17 cellular contexts compared by ENCODE assay signal in genomic region chr5:1054018-1054798, GRCh38. TPM values are rescaled to one million over a fixed set of nuclear protein-coding genes. Genes with fewer than 3 reads are reported as not detected.
DNase-seq lines count a peak whose midpoint lies in the region; ATAC-seq, FAIRE-seq and TF ChIP-seq lines count a peak whose summit lies in the region.
"Had no signal": no experiment of that assay in that cellular context is flagged by ENCODE, and none has a peak within 500 bp of the region (broad histone marks: within the 10 kb centered on the region; RNA-seq: fewer than 3 reads in every experiment).

No MANE protein-coding gene starts in this region.

- FAIRE-seq in K562 (lab: Jason Lieb, UNC) = no peak

- POLR2A ChIA-PET in K562 (lab: Yijun Ruan, JAX) = interaction anchor here (0.7 to 1.0 kb wide), 3 partner anchors 17 to 87 kb away, joined by 3 read pairs; no protein-coding TSS in a partner anchor

- no TSS peak for BruUV-seq in K562 (replicated peaks; lab: Mats Ljungman, UMichigan)

- TF ChIP-seq EP300 in K562 (IDR thresholded peaks at IDR 0.05; ENCODE audit: low read length) = no peak

- peak overlapping the region; percentile 80 for H3K27ac ChIP-seq in left ventricle myocardium inferior (replicated peaks)
- H3K27ac ChIP-seq in K562 (ENCODE audit: extremely low read depth, low read depth, low read length) = no peak overlapping the region
- no peak overlapping the region for H3K27ac ChIP-seq in right lobe of liver
- H3K27ac ChIP-seq: KMS-11, SJCRH30 had no signal

- WGBS in K562 (ENCODE audit: insufficient coverage, low coverage, missing lambda C conversion rate) = 17% methylated on average over 39 of the region's 39 CpGs
- WGBS in right lobe of liver (ENCODE audit: insufficient coverage, low coverage, low lambda C conversion rate, missing lambda C conversion rate) = 77% methylated on average over 7 of the region's 39 CpGs

- H3K9me1 ChIP-seq in K562 (ENCODE audit: control insufficient read depth, insufficient read depth, low read length) = no peaks in the 10 kb centered on the region

- peaks cover 45% of the 10 kb centered on the region for H3K4me1 ChIP-seq in left ventricle myocardium inferior
- H3K4me1 ChIP-seq in K562 (replicated peaks in 1 of 2; ENCODE audit: control insufficient read depth in 2 of 2, insufficient read depth in 2 of 2, low read length in 2 of 2) = peaks cover 0 to 56% of the 10 kb centered on the region in 2 experiments; a peak in 1 of 5 replicates
- H3K4me1 ChIP-seq in right lobe of liver = no peaks in the 10 kb centered on the region
- H3K4me1 ChIP-seq: Caco-2, SJCRH30 had no signal

- ATAC-seq in left cardiac atrium (no peak), K562 (no peak), right lobe of liver (no peak)

- H4K20me1 ChIP-seq in K562 (replicated peaks; ENCODE audit: control insufficient read depth, insufficient read depth, low read length) = peaks cover 31% of the 10 kb centered on the region

- H3K27me3 ChIP-seq in left ventricle myocardium inferior (ENCODE audit: low read depth) = no peaks in the 10 kb centered on the region
- peaks cover 44 to 86% of the 10 kb centered on the region in 2 experiments for H3K27me3 ChIP-seq in K562 (ENCODE audit: control insufficient read depth in 2 of 2, insufficient read depth in 2 of 2, low read length in 2 of 2)
- H3K27me3 ChIP-seq in right lobe of liver = no peaks in the 10 kb centered on the region
- H3K27me3 ChIP-seq: SJCRH30 had no signal

- CTCF ChIA-PET in K562 (lab: Yijun Ruan, JAX; ENCODE audit: low intra/inter-chr PET ratio) = no interaction called here

- H3K36me3 ChIP-seq in left ventricle myocardium inferior (peaks cover 82% of the 10 kb centered on the region), K562 (ENCODE audit: control insufficient read depth, insufficient read depth, low read length) (no peaks in the 10 kb centered on the region), right lobe of liver (peaks cover 0 to 81% (median 30%) of the 10 kb centered on the region in 4 donors)
- H3K36me3 ChIP-seq: SJCRH30 had no signal

- intact Hi-C loops in left ventricle myocardium inferior (cut with micrococcal nuclease) = no loop called here
- intact Hi-C loops in left cardiac atrium (cut with DNase I) = no loop called here
- intact Hi-C loops in K562 (cut with micrococcal nuclease) = no loop called here
- intact Hi-C loops in right lobe of liver (cut with DNase I) = no loop called here

- in situ Hi-C loops in K562 (cut with MboI) (no loop called here), GM13977 (cut with MboI; ENCODE audit: low pct_unique_long_range_greater_than_20kb, low sequenced_read_pairs, unreplicated experiment) (no loop called here)

- H3K79me2 ChIP-seq in K562 (ENCODE audit: control insufficient read depth, insufficient read depth, low read length) = no peaks in the 10 kb centered on the region

- TF ChIP-seq POLR2A in K562 (conservative IDR thresholded peaks at IDR 0.05) = no peak
- no peak for TF ChIP-seq POLR2A in right lobe of liver (IDR thresholded peaks at IDR 0.05)

- H3K9ac ChIP-seq in K562 (ENCODE audit: insufficient read depth in 1 of 2, low read depth in 2 of 2, low read length in 2 of 2) = no peak overlapping the region; a peak in 1 of 4 replicates
- H3K9ac ChIP-seq: KMS-11 had no signal

- H3K4me3 ChIP-seq in left ventricle myocardium inferior (no peak overlapping the region), K562 (no peak overlapping the region), right lobe of liver (no peak overlapping the region)
- H3K4me3 ChIP-seq: SJCRH30 had no signal

- TF ChIP-seq RAD21 in K562 (CRISPR knock-in tag; conservative IDR thresholded peaks at IDR 0.05 in 1 of 2, IDR thresholded peaks at IDR 0.05 in 1 of 2) = no peak

- H2AFZ ChIP-seq in K562 (ENCODE audit: low read depth, low read length) = no peak overlapping the region

- H3K9me3 ChIP-seq in left ventricle myocardium inferior (replicated peaks) (no peaks in the 10 kb centered on the region), K562 (replicated peaks; ENCODE audit: control insufficient read depth, insufficient read depth, low read depth, low read length) (no peaks in the 10 kb centered on the region), right lobe of liver (no peaks in the 10 kb centered on the region)
- H3K9me3 ChIP-seq: Caco-2, SJCRH30 had no signal

- TF ChIP-seq CTCF in left ventricle myocardium inferior (IDR thresholded peaks at IDR 0.05; ENCODE audit: borderline replicate concordance) (no peak), K562 (IDR thresholded peaks at IDR 0.05 in 2 of 3, conservative IDR thresholded peaks at IDR 0.05 in 1 of 3; ENCODE audit: insufficient read depth in 2 of 3, low read depth in 1 of 3, low read length in 3 of 3) (no peak), right lobe of liver (IDR thresholded peaks at IDR 0.05) (no peak), GM13977 (IDR thresholded peaks at IDR 0.05; ENCODE audit: extremely low read depth, insufficient read depth, missing control alignments) (no peak)

- no peak overlapping the region for H3K4me2 ChIP-seq in K562 (ENCODE audit: insufficient read depth, low read length)
- H3K4me2 ChIP-seq: KMS-11 had no signal

- DNase-seq in left ventricle myocardium inferior = peak; percentile 16
- DNase-seq in left cardiac atrium = no peak
- no peak for DNase-seq in K562 (ENCODE audit: extremely low read depth in 1 of 4, low spot score in 3 of 4)
- peak in 2 of 3 donors; percentile 15 to 50 for DNase-seq in right lobe of liver
- no peak for DNase-seq in GM13977 (ENCODE audit: low spot score)
- no peak for DNase-seq in SW480 (ENCODE audit: low spot score)
- no peak for DNase-seq in medulla oblongata (ENCODE audit: extremely low spot score)
- DNase-seq: Caco-2; EL; NCI-H1436; NCI-H2029; NCI-H2171 treated with DMSO at 0.1 percent for 48 hours; NCI-H446 treated with DMSO at 0.1 percent for 48 hours; NK-92 treated with Interleukin-12 subunit alpha and Interleukin-12 subunit beta, amount 100 ng/mL, for 24 hours; OCI-M1; SJCRH30 had no signal

TF ChIP-seq in K562, 482 proteins besides CTCF, POLR2A, EP300 and RAD21:
- no peak for TF ChIP-seq SMAD2 (IDR thresholded peaks at IDR 0.05; ENCODE audit: low read depth, low read length)
- TF ChIP-seq ZBTB33 (CRISPR knock-in tag; IDR thresholded peaks at IDR 0.05) = peak; percentile 14; the same call in 1 of the 2 replicates

RNA-seq across cellular contexts. Expression of gene NKD2, which starts 45.6 kb away (rescaled TPM):
- total RNA-seq in left ventricle myocardium inferior = 3.7 TPM
- total RNA-seq in left cardiac atrium = 10 to 100 TPM in 1 of 2 donors, 1 to 10 TPM in 1; 4.4 to 10.4 TPM
- total RNA-seq in K562 (2011; cell fraction: chromatin; rRNA removed; ENCODE audit: low replicate concordance) = 0.55 and 2.0 TPM in 2 replicates
- 0.67 and 1.7 TPM in 2 replicates for total RNA-seq in K562 (2011; cell fraction: nucleolus; rRNA removed)
- total RNA-seq in K562 (2011; cell fraction: nucleoplasm; rRNA removed) = 0.37 TPM in 1 of 2 replicates, not detected in the other
- total RNA-seq in K562 (2014; rRNA removed) = 0.12 and 0.64 TPM in 2 replicates
- total RNA-seq in K562 (2014; rRNA removed; fragmentation: Illumina TruSeq; extraction: Trizol) = not detected in 2 replicates
- not detected in 2 replicates for total RNA-seq in K562 (2015; rRNA removed; fragmentation: Illumina TruSeq; extraction: Trizol)
- 0.35 and 0.38 TPM in 2 replicates for total RNA-seq in K562 (2021)
- polyA plus RNA-seq in K562 (2011; rRNA removed) = 0.20 and 0.65 TPM in 2 replicates
- polyA plus RNA-seq in K562 (2011; cell fraction: cytosol; rRNA removed) = 0.29 TPM in 1 of 2 replicates, not detected in the other
- 3.0 and 5.0 TPM in 2 replicates for polyA plus RNA-seq in K562 (2011; cell fraction: nucleus; rRNA removed)
- polyA plus RNA-seq in K562 (2012) = 0.16 and 0.98 TPM in 2 replicates
- not detected in 2 replicates for polyA plus RNA-seq in K562 (2014; fragmentation: Illumina TruSeq; extraction: Trizol)
- not detected for polyA plus RNA-seq in K562 (2014; fragmentation: Nextera tagmentation; extraction: Ambion mirVana)
- 0.09 TPM in 1 of 2 replicates, not detected in the other for polyA plus RNA-seq in K562 (2014; rRNA removed)
- polyA minus RNA-seq in K562 (2011; rRNA and poly(A)+ RNA removed) = not detected in 2 replicates
- 1.3 TPM in 1 of 2 replicates, not detected in the other for polyA minus RNA-seq in K562 (2011; cell fraction: cytosol; rRNA and poly(A)+ RNA removed)
- polyA minus RNA-seq in K562 (2011; cell fraction: nucleus; rRNA and poly(A)+ RNA removed) = 1.00 and 1.3 TPM in 2 replicates
- 1 to 10 TPM in 4 of 6 experiments, under 1 TPM in 2; 0.93 to 2.9 (median 2.2) TPM for total RNA-seq in right lobe of liver
- total RNA-seq: SJCRH30 had no signal

RNA-seq across cellular contexts. Expression of gene SLC12A7, which starts 57.7 kb away (rescaled TPM):
- total RNA-seq in left ventricle myocardium inferior (140 TPM), left cardiac atrium (10 to 100 TPM; 53.7 to 54.1 TPM), K562 (2014; rRNA removed) (1.1 and 1.3 TPM in 2 replicates), K562 (2014; rRNA removed; fragmentation: Illumina TruSeq; extraction: Trizol) (0.11 and 0.22 TPM in 2 replicates), K562 (2015; rRNA removed; fragmentation: Illumina TruSeq; extraction: Trizol) (0.51 and 0.53 TPM in 2 replicates), K562 (2021) (1.8 and 1.9 TPM in 2 replicates), right lobe of liver (10 to 100 TPM; 38.9 to 65.2 (median 53.3) TPM)
- 13.6 and 46.2 TPM in 2 replicates for total RNA-seq in K562 (2011; cell fraction: chromatin; rRNA removed; ENCODE audit: low replicate concordance)
- 15.9 and 26.2 TPM in 2 replicates for total RNA-seq in K562 (2011; cell fraction: nucleolus; rRNA removed)
- 8.9 and 10.9 TPM in 2 replicates for total RNA-seq in K562 (2011; cell fraction: nucleoplasm; rRNA removed)
- polyA plus RNA-seq in K562 (2011; rRNA removed) (3.1 and 15.7 TPM in 2 replicates), K562 (2014; fragmentation: Illumina TruSeq; extraction: Trizol) (0.56 and 0.83 TPM in 2 replicates), K562 (2014; fragmentation: Nextera tagmentation; extraction: Ambion mirVana) (under 1 TPM; 0.01 to 0.04 TPM), K562 (2014; rRNA removed) (0.73 and 1.0 TPM in 2 replicates)
- polyA plus RNA-seq in K562 (2011; cell fraction: cytosol; rRNA removed) = 5.3 and 11.3 TPM in 2 replicates
- polyA plus RNA-seq in K562 (2011; cell fraction: nucleus; rRNA removed) = 55.8 and 115 TPM in 2 replicates
- polyA plus RNA-seq in K562 (2012) = 1.2 and 3.8 TPM in 2 replicates
- 2.5 and 9.1 TPM in 2 replicates for polyA minus RNA-seq in K562 (2011; rRNA and poly(A)+ RNA removed)
- polyA minus RNA-seq in K562 (2011; cell fraction: cytosol; rRNA and poly(A)+ RNA removed) = 5.9 and 21.7 TPM in 2 replicates
- polyA minus RNA-seq in K562 (2011; cell fraction: nucleus; rRNA and poly(A)+ RNA removed) = 13.1 and 36.8 TPM in 2 replicates

Comparison
In these comparisons a context has a peak if more than half of its experiments do, and no peak if none do; other contexts are left out.
1. DNase-seq: peak in left ventricle myocardium inferior (single experiment) and right lobe of liver (2 of 3); none in left cardiac atrium (single experiment), K562 (0 of 4), GM13977 (single experiment), SW480 (single experiment) and medulla oblongata (single experiment).